8 cellular contexts compared by ENCODE assay signal in the genomic region with DNA sequence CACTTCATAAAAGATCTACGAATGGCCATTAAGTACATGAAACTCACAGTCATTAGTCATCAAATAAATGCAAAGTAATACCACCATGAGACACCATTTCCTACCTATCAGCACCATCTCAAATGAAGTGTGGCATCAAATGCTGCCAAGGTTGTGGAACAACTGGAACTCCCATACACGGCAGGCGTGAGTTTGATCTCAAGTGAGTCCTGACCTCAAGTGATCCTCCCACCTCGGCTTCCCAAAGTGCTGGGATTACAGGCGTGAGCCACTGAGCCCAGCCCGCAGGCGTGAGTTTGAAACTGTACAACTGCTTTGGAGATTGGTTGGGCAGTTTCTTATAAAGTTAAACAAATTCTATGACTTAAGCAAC. TPM values are rescaled to one million over a fixed set of nuclear protein-coding genes. Genes with fewer than 3 reads are reported as not detected.
DNase-seq lines count a peak whose midpoint lies in the region; ATAC-seq and TF ChIP-seq lines count a peak whose summit lies in the region.

No MANE protein-coding gene starts in this region.

- H2BK120ac ChIP-seq in IMR-90 (ENCODE audit: low read depth, low read length), result no peak overlapping the region

- intact Hi-C loops in IMR-90 (cut with micrococcal nuclease), result loop anchor here (10.0 kb wide), 1 partner anchor 146 kb away; no protein-coding TSS in a partner anchor

- peak; percentile 60 for ATAC-seq in IMR-90 (ENCODE audit: low read depth)

- TF ChIP-seq RAD21 in IMR-90 (IDR thresholded peaks at IDR 0.05; ENCODE audit: low read length), result no peak

- no peaks in the 10 kb centered on the region for H3K9me1 ChIP-seq in IMR-90 (ENCODE audit: insufficient read depth, low read length)

- WGBS in IMR-90 (ENCODE audit: extremely low coverage in 2 of 2, insufficient read length in 1 of 2), 2 experiments, result no CpG with 5 or more reads among the region's 7 CpGs

- 0 out of 2 replicates have a peak overlapping the region, but pooled peaks have one; percentile 6 for H3K23ac ChIP-seq in IMR-90 (ENCODE audit: low read depth, low read length)

- H3K18ac ChIP-seq in IMR-90 (ENCODE audit: low read depth, low read length), result no peak overlapping the region

- BruUV-seq in IMR-90 (replicated peaks; lab: Mats Ljungman, UMichigan), result no TSS peak

- H3K4me1 ChIP-seq in IMR-90 (ENCODE audit: control insufficient read depth, insufficient read depth, low read length), result peaks cover 3% of the 10 kb centered on the region; the same call in 1 of the 2 replicates

- no peak overlapping the region for H4K91ac ChIP-seq in IMR-90 (ENCODE audit: insufficient read depth, low read depth, low read length)

- H3K27ac ChIP-seq in IMR-90 (ENCODE audit: insufficient read depth, low read length), result peak overlapping the region; percentile 22; the same call in 1 of the 2 replicates

- no peak for TF ChIP-seq POLR2A in IMR-90 (IDR thresholded peaks at IDR 0.05; ENCODE audit: low read depth, low read length)

- dilution Hi-C loops in IMR-90 (cut with HindIII; ENCODE audit: low sequenced_read_pairs, unreplicated experiment), result no loop called here

- H3K4ac ChIP-seq in IMR-90 (ENCODE audit: low read depth, low read length), result 0 out of 2 replicates have a peak overlapping the region, but pooled peaks have one; percentile 33

- DNase-seq in NOMO-1 treated with DMSO at 0.1 percent for 48 hours (lab: John Stamatoyannopoulos, UW; ENCODE audit: unreplicated experiment) (peak; percentile 20), NOMO-1 (lab: John Stamatoyannopoulos, UW; ENCODE audit: unreplicated experiment in 2 of 2) (no peak), IMR-90 (peak; percentile 7), glomerular endothelial cell (ENCODE audit: extremely low read depth, low read depth, low spot score) (peak; percentile 0), retinal pigment epithelial cell (ENCODE audit: low read depth) (no peak), NCI-H345 (lab: John Stamatoyannopoulos, UW) (no peak), KG1 (lab: John Stamatoyannopoulos, UW) (no peak)
- peak; percentile 73 for DNase-seq in activated CD8-positive, alpha-beta memory T cell treated with anti-CD3 and anti-CD28 coated beads for 24 hours

- no peaks in the 10 kb centered on the region for H3K79me1 ChIP-seq in IMR-90 (ENCODE audit: low read depth in 1 of 2, low read length in 2 of 2)

- H3K4me3 ChIP-seq in IMR-90 (ENCODE audit: insufficient read depth, low read depth, low read length) (peak overlapping the region; percentile 57), retinal pigment epithelial cell (ENCODE audit: low read length) (peak overlapping the region; percentile 79)

- CTCF ChIA-PET in IMR-90 (lab: Yijun Ruan, JAX), result interaction anchor here (2.5 kb wide), 1 partner anchor 359 kb away, joined by 18 read pairs; no protein-coding TSS in a partner anchor

- H4K5ac ChIP-seq in IMR-90 (ENCODE audit: low read depth, low read length), result peak overlapping the region; percentile 43

- no peak overlapping the region for H2BK20ac ChIP-seq in IMR-90 (ENCODE audit: low read depth, low read length)

- H3K36me3 ChIP-seq in IMR-90 (ENCODE audit: control insufficient read depth, insufficient read depth, low read length), result no peaks in the 10 kb centered on the region

- H3K9ac ChIP-seq in IMR-90 (ENCODE audit: low read depth, low read length), result peak overlapping the region; percentile 19; the same call in 1 of the 2 replicates

- H4K20me1 ChIP-seq in IMR-90 (ENCODE audit: insufficient read depth, low read length), result no peaks in the 10 kb centered on the region

- peak overlapping the region; percentile 79 for H3K4me2 ChIP-seq in IMR-90 (ENCODE audit: low read depth, low read length)

- H2BK5ac ChIP-seq in IMR-90 (ENCODE audit: low read depth, low read length, poor library complexity, severe bottlenecking), result no peak overlapping the region

- POLR2A ChIA-PET in IMR-90 (lab: Charles Lee; ENCODE audit: unreplicated experiment), result interaction anchor here (0.6 kb wide), 1 partner anchor 16 kb away, joined by 3 read pairs; no protein-coding TSS in a partner anchor

- H2BK15ac ChIP-seq in IMR-90 (ENCODE audit: low read depth, low read length), result no peak overlapping the region

- no peak overlapping the region for H2AK5ac ChIP-seq in IMR-90 (ENCODE audit: low read depth, low read length)

- peak overlapping the region; percentile 11 for H2AK9ac ChIP-seq in IMR-90 (replicated peaks; ENCODE audit: low read depth, low read length, poor library complexity)

- H4K8ac ChIP-seq in IMR-90 (ENCODE audit: low read depth in 2 of 2, low read length in 2 of 2), result peak overlapping the region; percentile 76 to 94

- H3K9me3 ChIP-seq in IMR-90 (ENCODE audit: control insufficient read depth, insufficient read depth, low read length), result no peaks in the 10 kb centered on the region

- H3K56ac ChIP-seq in IMR-90 (ENCODE audit: extremely low read depth, insufficient read depth, low read length), result no peak overlapping the region

- peak overlapping the region; percentile 98 for H2AFZ ChIP-seq in IMR-90 (replicated peaks; ENCODE audit: low read length, poor library complexity)

- H3K14ac ChIP-seq in IMR-90 (replicated peaks; ENCODE audit: low read depth, low read length), result peak overlapping the region; percentile 47; the same call in 1 of the 2 replicates

- TF ChIP-seq CTCF in IMR-90 (conservative IDR thresholded peaks at IDR 0.05; ENCODE audit: low read depth, low read length) (no peak), retinal pigment epithelial cell (conservative IDR thresholded peaks at IDR 0.05; ENCODE audit: low read depth, low read length) (no peak)

- peaks cover under 1% of the 10 kb centered on the region; the same call in 1 of the 2 replicates for H3K27me3 ChIP-seq in IMR-90 (ENCODE audit: control insufficient read depth, insufficient read depth, low read length)

- in situ Hi-C loops in IMR-90 (cut with MboI; ENCODE audit: low sequenced_read_pairs), result loop anchor here (5.0 kb wide), 1 partner anchor 359 kb away; no protein-coding TSS in a partner anchor

TF ChIP-seq in IMR-90, 13 proteins besides CTCF, POLR2A, EP300 and RAD21:
- TF ChIP-seq RCOR1 (IDR thresholded peaks at IDR 0.05; ENCODE audit: insufficient replicate concordance, low read length), result no peak
- TF ChIP-seq ELK1 (IDR thresholded peaks at IDR 0.05; ENCODE audit: borderline replicate concordance, low read depth, low read length), result no peak
- TF ChIP-seq MAFK (IDR thresholded peaks at IDR 0.05; ENCODE audit: low read depth, low read length), result no peak
- TF ChIP-seq SMC3 (IDR thresholded peaks at IDR 0.05; ENCODE audit: low read depth, low read length), result no peak
- TF ChIP-seq MAZ (IDR thresholded peaks at IDR 0.05; ENCODE audit: borderline replicate concordance, low read depth, low read length), result no peak
- TF ChIP-seq MXI1 (IDR thresholded peaks at IDR 0.05; ENCODE audit: borderline replicate concordance, low read depth, low read length), result no peak
- no peak for TF ChIP-seq RFX5 (IDR thresholded peaks at IDR 0.05; ENCODE audit: low read depth, low read length)
- no peak for TF ChIP-seq NFE2L2 (IDR thresholded peaks at IDR 0.05; ENCODE audit: low read depth, low read length)
- TF ChIP-seq, protein P1, sequence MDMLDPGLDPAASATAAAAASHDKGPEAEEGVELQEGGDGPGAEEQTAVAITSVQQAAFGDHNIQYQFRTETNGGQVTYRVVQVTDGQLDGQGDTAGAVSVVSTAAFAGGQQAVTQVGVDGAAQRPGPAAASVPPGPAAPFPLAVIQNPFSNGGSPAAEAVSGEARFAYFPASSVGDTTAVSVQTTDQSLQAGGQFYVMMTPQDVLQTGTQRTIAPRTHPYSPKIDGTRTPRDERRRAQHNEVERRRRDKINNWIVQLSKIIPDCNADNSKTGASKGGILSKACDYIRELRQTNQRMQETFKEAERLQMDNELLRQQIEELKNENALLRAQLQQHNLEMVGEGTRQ (IDR thresholded peaks at IDR 0.05; ENCODE audit: low read depth, low read length), result no peak
- no peak for TF ChIP-seq CHD1 (IDR thresholded peaks at IDR 0.05; ENCODE audit: low read depth, low read length)
- no peak for TF ChIP-seq FOS (IDR thresholded peaks at IDR 0.05; ENCODE audit: low read depth, low read length)
- TF ChIP-seq BHLHE40 (IDR thresholded peaks at IDR 0.05; ENCODE audit: low read depth, low read length), result no peak
- no peak for TF ChIP-seq CEBPB (IDR thresholded peaks at IDR 0.05; ENCODE audit: low read depth, low read length)

RNA-seq across cellular contexts. Expression of gene HDAC11, which starts 28.8 kb away (rescaled TPM):
- total RNA-seq in IMR-90 (2012; rRNA removed), result 6.1 and 9.1 TPM in 2 replicates
- polyA plus RNA-seq in IMR-90 (2012; rRNA removed), result 10.8 and 11.4 TPM in 2 replicates
- 7.6 and 13.4 TPM in 2 replicates for polyA plus RNA-seq in IMR-90 (2012; cell fraction: cytosol; rRNA removed)
- polyA plus RNA-seq in IMR-90 (2012; cell fraction: nucleus; rRNA removed; ENCODE audit: low replicate concordance), result 8.5 and 13.0 TPM in 2 replicates
- 8.0 and 11.8 TPM in 2 replicates for total RNA-seq in glomerular endothelial cell

RNA-seq across cellular contexts. Expression of gene NUP210, which starts 31.2 kb away (rescaled TPM):
- under 0.01 TPM in 1 of 2 replicates, not detected in the other for total RNA-seq in IMR-90 (2012; rRNA removed)
- polyA plus RNA-seq in IMR-90 (2012; rRNA removed), result 0.03 and 0.04 TPM in 2 replicates
- polyA plus RNA-seq in IMR-90 (2012; cell fraction: cytosol; rRNA removed), result 0.03 and 0.04 TPM in 2 replicates
- 0.03 and 0.17 TPM in 2 replicates for polyA plus RNA-seq in IMR-90 (2012; cell fraction: nucleus; rRNA removed; ENCODE audit: low replicate concordance)
- total RNA-seq in glomerular endothelial cell, result 0.53 and 2.2 TPM in 2 replicates

Comparison
In these comparisons a context has a peak if more than half of its experiments do, and no peak if none do; other contexts are left out.
1. DNase-seq: peak in NOMO-1 treated with DMSO at 0.1 percent for 48 hours (single experiment), IMR-90 (single experiment), activated CD8-positive, alpha-beta memory T cell treated with anti-CD3 and anti-CD28 coated beads for 24 hours (single experiment) and glomerular endothelial cell (single experiment); none in NOMO-1 (0 of 2), retinal pigment epithelial cell (single experiment), NCI-H345 (single experiment) and KG1 (single experiment).